In genomic region chr13:99656843-99657506, GRCh38 we compare ENCODE assay signal across 10 cellular contexts. TPM values are rescaled to one million over a fixed set of nuclear protein-coding genes. Genes with fewer than 3 reads are reported as not detected.
A peak's percentile ranks its signal among the peaks of the same experiment; 100 is the strongest.
DNase-seq lines count a peak whose midpoint lies in the region; ATAC-seq and TF ChIP-seq lines count a peak whose summit lies in the region.
"Had no signal": no experiment of that assay in that cellular context is flagged by ENCODE, and none has a peak within 500 bp of the region (broad histone marks: within the 10 kb centered on the region; RNA-seq: fewer than 3 reads in every experiment).

No MANE protein-coding gene starts in this region.

- H3K27ac ChIP-seq in colonic mucosa, result no peak overlapping the region

- peaks cover 46% of the 10 kb centered on the region for H3K4me1 Mint-ChIP-seq in activated CD8-positive, alpha-beta memory T cell treated with anti-CD3 and anti-CD28 coated beads, Interleukin-2, amount 10 ng/mL, durations not matched to agents 7 days and 5 days
- peaks cover 29% of the 10 kb centered on the region for H3K4me1 Mint-ChIP-seq in stimulated activated effector memory CD8-positive, alpha-beta T cell treated with anti-CD3 and anti-CD28 coated beads, Interleukin-12 subunit alpha, Interleukin-12 subunit beta, amount 100 ng/mL, for 72 hours

- H3K4me3 Mint-ChIP-seq in activated CD8-positive, alpha-beta memory T cell treated with anti-CD3 and anti-CD28 coated beads, Interleukin-2, amount 10 ng/mL, durations not matched to agents 7 days and 5 days, result peak overlapping the region; percentile 71
- peak overlapping the region; percentile 67 for H3K4me3 Mint-ChIP-seq in stimulated activated effector memory CD8-positive, alpha-beta T cell treated with anti-CD3 and anti-CD28 coated beads, Interleukin-12 subunit alpha, Interleukin-12 subunit beta, amount 100 ng/mL, for 72 hours

- no peaks in the 10 kb centered on the region for H3K36me3 Mint-ChIP-seq in activated CD8-positive, alpha-beta memory T cell treated with anti-CD3 and anti-CD28 coated beads, Interleukin-2, amount 10 ng/mL, durations not matched to agents 7 days and 5 days
- no peaks in the 10 kb centered on the region for H3K36me3 Mint-ChIP-seq in stimulated activated effector memory CD8-positive, alpha-beta T cell treated with anti-CD3 and anti-CD28 coated beads, Interleukin-12 subunit alpha, Interleukin-12 subunit beta, amount 100 ng/mL, for 72 hours

- peak; percentile 55 for DNase-seq in activated CD8-positive, alpha-beta memory T cell treated with anti-CD3 and anti-CD28 coated beads, Interleukin-2, amount 10 ng/mL, durations not matched to agents 7 days and 5 days
- no peak for DNase-seq in activated CD8-positive, alpha-beta memory T cell treated with anti-CD3 and anti-CD28 coated beads, Interleukin-2, amount 50 U/mL, for 4 hours
- DNase-seq in T-helper 1 cell (peak in 3 of 5 donors; percentile 3 to 82 (median 18)), colonic mucosa (peak; percentile 13), NCI-H226 (no peak), DMS53 (lab: John Stamatoyannopoulos, UW) (no peak), UCSD-AML1 (lab: John Stamatoyannopoulos, UW; ENCODE audit: unreplicated experiment) (no peak)
- DNase-seq in stimulated activated effector memory CD8-positive, alpha-beta T cell treated with anti-CD3 and anti-CD28 coated beads, Interleukin-12 subunit alpha, Interleukin-12 subunit beta, amount 100 ng/mL, for 72 hours (ENCODE audit: low spot score in 2 of 2), result peak in 1 of 2 donors; percentile 56

- ATAC-seq in activated CD8-positive, alpha-beta memory T cell treated with anti-CD3 and anti-CD28 coated beads, Interleukin-2, amount 10 ng/mL, durations not matched to agents 7 days and 5 days, result peak; percentile 66
- ATAC-seq in stimulated activated effector memory CD8-positive, alpha-beta T cell treated with anti-CD3 and anti-CD28 coated beads, Interleukin-12 subunit alpha, Interleukin-12 subunit beta, amount 100 ng/mL, for 72 hours, result peak; percentile 71

- no peak overlapping the region for H3K4me3 ChIP-seq in colonic mucosa
- H3K4me3 ChIP-seq: HAP-1 had no signal

- H3K9me3 Mint-ChIP-seq in activated CD8-positive, alpha-beta memory T cell treated with anti-CD3 and anti-CD28 coated beads, Interleukin-2, amount 10 ng/mL, durations not matched to agents 7 days and 5 days (ENCODE audit: low read depth), result no peaks in the 10 kb centered on the region
- H3K9me3 Mint-ChIP-seq in stimulated activated effector memory CD8-positive, alpha-beta T cell treated with anti-CD3 and anti-CD28 coated beads, Interleukin-12 subunit alpha, Interleukin-12 subunit beta, amount 100 ng/mL, for 72 hours, result no peaks in the 10 kb centered on the region

- intact Hi-C loops in colonic mucosa (cut with DNase I), result loop anchor here (5.0 kb wide), 3 partner anchors 240 to 855 kb away; no protein-coding TSS in a partner anchor

- no peaks in the 10 kb centered on the region for H3K27me3 ChIP-seq in colonic mucosa

- no peaks in the 10 kb centered on the region for H3K36me3 ChIP-seq in colonic mucosa
- H3K36me3 ChIP-seq: BLaER1, HAP-1 had no signal

- peaks cover 9% of the 10 kb centered on the region for H3K27me3 Mint-ChIP-seq in activated CD8-positive, alpha-beta memory T cell treated with anti-CD3 and anti-CD28 coated beads, Interleukin-2, amount 10 ng/mL, durations not matched to agents 7 days and 5 days

- no peaks in the 10 kb centered on the region for H3K4me1 ChIP-seq in colonic mucosa

- TF ChIP-seq CTCF in colonic mucosa (IDR thresholded peaks at IDR 0.05), result no peak

- CTCF ChIA-PET in activated CD8-positive, alpha-beta memory T cell treated with anti-CD3 and anti-CD28 coated beads, Interleukin-2, amount 10 ng/mL, durations not matched to agents 7 days and 5 days (lab: Charles Lee), result interaction anchor here (0.6 to 4.7 kb wide), 41 partner anchors 12 to 1471 kb away, joined by 3 to 32 read pairs (median 3); partner anchors contain the start of genes CLYBL and GGACT

- no peaks in the 10 kb centered on the region for H3K9me3 ChIP-seq in colonic mucosa
- H3K9me3 ChIP-seq: BLaER1, HAP-1 had no signal

- H3K27ac Mint-ChIP-seq in activated CD8-positive, alpha-beta memory T cell treated with anti-CD3 and anti-CD28 coated beads, Interleukin-2, amount 10 ng/mL, durations not matched to agents 7 days and 5 days, result peak overlapping the region; percentile 93
- H3K27ac Mint-ChIP-seq in stimulated activated effector memory CD8-positive, alpha-beta T cell treated with anti-CD3 and anti-CD28 coated beads, Interleukin-12 subunit alpha, Interleukin-12 subunit beta, amount 100 ng/mL, for 72 hours, result no peak overlapping the region

- H3K9ac ChIP-seq in colonic mucosa (ENCODE audit: low read depth in 2 of 2, low read length in 2 of 2), result no peak overlapping the region

RNA-seq across cellular contexts. Expression of gene CLYBL, which starts 50.5 kb away (rescaled TPM):
- 1 to 10 TPM; 4.1 to 7.6 TPM for total RNA-seq in activated CD8-positive, alpha-beta memory T cell treated with anti-CD3 and anti-CD28 coated beads, Interleukin-2, amount 10 ng/mL, durations not matched to agents 7 days and 5 days
- total RNA-seq in colonic mucosa, result 10 to 100 TPM; 12.9 to 34.7 TPM

Comparison
In these comparisons a context has a peak if more than half of its experiments do, and no peak if none do; other contexts are left out.
1. DNase-seq: peak in activated CD8-positive, alpha-beta memory T cell treated with anti-CD3 and anti-CD28 coated beads, Interleukin-2, amount 10 ng/mL, durations not matched to agents 7 days and 5 days (single experiment), T-helper 1 cell (3 of 5) and colonic mucosa (single experiment); none in activated CD8-positive, alpha-beta memory T cell treated with anti-CD3 and anti-CD28 coated beads, Interleukin-2, amount 50 U/mL, for 4 hours (single experiment), NCI-H226 (single experiment), DMS53 (single experiment) and UCSD-AML1 (single experiment).